In genomic region chr9:127920794-127921193, GRCh38 we compare ENCODE assay signal across 11 cellular contexts. TPM values are rescaled to one million over a fixed set of nuclear protein-coding genes. Genes with fewer than 3 reads are reported as not detected.
DNase-seq lines count a peak whose midpoint lies in the region; ATAC-seq and TF ChIP-seq lines count a peak whose summit lies in the region.
"Had no signal": no experiment of that assay in that cellular context is flagged by ENCODE, and none has a peak within 500 bp of the region (broad histone marks: within the 10 kb centered on the region; RNA-seq: fewer than 3 reads in every experiment).

No MANE protein-coding gene starts in this region.

- H2BK5ac ChIP-seq in neuronal stem cell (ENCODE audit: low read length): no peak overlapping the region

- no peaks in the 10 kb centered on the region for H3K9me3 Mint-ChIP-seq in activated naive CD4-positive, alpha-beta T cell treated with anti-CD3 and anti-CD28 coated beads, Interleukin-2, amount 50 U/mL, for 24 hours
- H3K9me3 Mint-ChIP-seq: effector memory CD8-positive, alpha-beta T cell had no signal

- H3K4me3 ChIP-seq in neuronal stem cell (ENCODE audit: low read length in 2 of 2) (no peak overlapping the region), heart right ventricle (no peak overlapping the region)

- no peak overlapping the region for H3K14ac ChIP-seq in neuronal stem cell (ENCODE audit: low read length)

- H3K27me3 Mint-ChIP-seq in activated naive CD4-positive, alpha-beta T cell treated with anti-CD3 and anti-CD28 coated beads, Interleukin-2, amount 50 U/mL, for 24 hours: peaks cover 2% of the 10 kb centered on the region

- peaks cover 38% of the 10 kb centered on the region for H3K4me1 Mint-ChIP-seq in activated naive CD4-positive, alpha-beta T cell treated with anti-CD3 and anti-CD28 coated beads, Interleukin-2, amount 50 U/mL, for 24 hours

- no peak overlapping the region for H2BK15ac ChIP-seq in neuronal stem cell (ENCODE audit: low read length)

- no peak overlapping the region for H4K8ac ChIP-seq in neuronal stem cell (ENCODE audit: low read depth, low read length)

- no peak overlapping the region for H3K4me3 Mint-ChIP-seq in activated naive CD4-positive, alpha-beta T cell treated with anti-CD3 and anti-CD28 coated beads, Interleukin-2, amount 50 U/mL, for 24 hours

- H3K79me1 ChIP-seq in neuronal stem cell (ENCODE audit: low read depth, low read length): no peaks in the 10 kb centered on the region

- H2BK120ac ChIP-seq in neuronal stem cell (ENCODE audit: low read depth, low read length): no peak overlapping the region

- intact Hi-C loops in heart right ventricle (cut with DNase I): loop anchor here (1.0 to 10.0 kb wide), 16 partner anchors 43 to 706 kb away; partner anchors contain the start of genes TOR2A (in 8 of the 10), CDK9 (in 2 of the 10) and AK1 (in 1 of the 10)

- H3K4me2 ChIP-seq in neuronal stem cell (ENCODE audit: insufficient read depth, low read length, poor library complexity, severe bottlenecking): no peak overlapping the region

- TF ChIP-seq CTCF in RWPE1 (conservative IDR thresholded peaks at IDR 0.05; ENCODE audit: low read depth): no peak
- no peak for TF ChIP-seq CTCF in heart right ventricle (IDR thresholded peaks at IDR 0.05)

- POLR2A ChIA-PET in RWPE1 (lab: Yijun Ruan, JAX; ENCODE audit: low non-redundant PET): no interaction called here

- ATAC-seq in heart right ventricle (no peak), HG03159 (IDR thresholded peaks at IDR 0.05; ENCODE audit: unreplicated experiment) (no peak)

- H3K27me3 ChIP-seq in neuronal stem cell (ENCODE audit: control insufficient read depth in 3 of 3, insufficient read depth in 3 of 3, low read depth in 1 of 3, low read length in 3 of 3) (peaks cover 0 to 37% (median 19%) of the 10 kb centered on the region in 3 experiments), heart right ventricle (peaks cover 0 to 32% (median 9%) of the 10 kb centered on the region in 7 donors)

- H3K27ac ChIP-seq in RWPE1 (peak overlapping the region; percentile 97), neuronal stem cell (replicated peaks; ENCODE audit: low read length) (no peak overlapping the region), heart right ventricle (no peak overlapping the region)
- H3K27ac ChIP-seq: left ventricle myocardium inferior, neutrophil had no signal

- no CpG with 5 or more reads among the region's 7 CpGs for WGBS in neuronal stem cell (ENCODE audit: extremely low coverage in 2 of 2, insufficient read length in 2 of 2, insufficient replicate concordance in 1 of 2), 2 donors
- 88 to 94% methylated on average over 7 of the region's 7 CpGs for WGBS in heart right ventricle, 2 donors

- H2AK5ac ChIP-seq in neuronal stem cell (ENCODE audit: low read depth, low read length): peak overlapping the region; percentile 37

- peak overlapping the region; percentile 9 for H3K27ac Mint-ChIP-seq in activated naive CD4-positive, alpha-beta T cell treated with anti-CD3 and anti-CD28 coated beads, Interleukin-2, amount 50 U/mL, for 24 hours

- H3K4ac ChIP-seq in neuronal stem cell (ENCODE audit: low read length): no peak overlapping the region

- CTCF ChIA-PET in RWPE1 (lab: Yijun Ruan, JAX): interaction anchor here (0.5 to 3.1 kb wide), 21 partner anchors 10 to 955 kb away, joined by 3 to 15 read pairs (median 3); partner anchors contain the start of genes PIP5KL1 and TOR2A

- no peaks in the 10 kb centered on the region for H3K36me3 ChIP-seq in neuronal stem cell (replicated peaks in 1 of 2; ENCODE audit: control insufficient read depth in 2 of 2, insufficient read depth in 2 of 2, low read length in 2 of 2)
- H3K36me3 ChIP-seq in heart right ventricle: no peaks in the 10 kb centered on the region
- H3K36me3 ChIP-seq: left ventricle myocardium inferior, neutrophil had no signal

- peak overlapping the region; percentile 0 for H3K23ac ChIP-seq in neuronal stem cell (ENCODE audit: low read depth, low read length, poor library complexity)

- H3K18ac ChIP-seq in neuronal stem cell (ENCODE audit: low read length): peak overlapping the region; percentile 35

- no peaks in the 10 kb centered on the region for H3K9me3 ChIP-seq in neuronal stem cell (replicated peaks in 1 of 2; ENCODE audit: control insufficient read depth in 2 of 2, insufficient read depth in 1 of 2, low read depth in 1 of 2, low read length in 2 of 2)
- H3K9me3 ChIP-seq in heart right ventricle: no peaks in the 10 kb centered on the region
- H3K9me3 ChIP-seq: left ventricle myocardium inferior, neutrophil had no signal

- peaks cover 6 to 12% of the 10 kb centered on the region in 2 donors for H3K4me1 ChIP-seq in neuronal stem cell (ENCODE audit: control insufficient read depth in 2 of 2, insufficient read depth in 1 of 2, low read depth in 1 of 2, low read length in 2 of 2)
- H3K4me1 ChIP-seq in heart right ventricle: peaks cover 8 to 54% (median 41%) of the 10 kb centered on the region in 9 donors

- DNase-seq in activated naive CD4-positive, alpha-beta T cell treated with Interleukin-2 at 50 U/mL for 16 hours: no peak
- DNase-seq in RWPE1 (ENCODE audit: low spot score) (no peak), neuronal stem cell (ENCODE audit: low spot score) (no peak), heart right ventricle (no peak)
- DNase-seq: DMS 273 treated with DMSO at 0.1 percent for 48 hours, NCI-H1048 had no signal

- no peak overlapping the region for H4K91ac ChIP-seq in neuronal stem cell (ENCODE audit: low read depth, low read length, poor library complexity)

- H2BK12ac ChIP-seq in neuronal stem cell (ENCODE audit: low read length): no peak overlapping the region

- no peak overlapping the region for H2AFZ ChIP-seq in neuronal stem cell (ENCODE audit: low read length)

- H3K36me3 Mint-ChIP-seq in activated naive CD4-positive, alpha-beta T cell treated with anti-CD3 and anti-CD28 coated beads, Interleukin-2, amount 50 U/mL, for 24 hours: no peaks in the 10 kb centered on the region

- H3K9ac ChIP-seq in neuronal stem cell (ENCODE audit: low read depth, low read length, poor library complexity): no peak overlapping the region

RNA-seq across cellular contexts. Expression of gene ST6GALNAC4, which starts 4.0 kb away (rescaled TPM):
- polyA plus RNA-seq in neuronal stem cell (2013, experiment 1 of 2): 11.3 TPM
- polyA plus RNA-seq in neuronal stem cell (2013, experiment 2 of 2): 12.7 TPM
- total RNA-seq in heart right ventricle: 10 to 100 TPM; 23.2 to 52.9 (median 33.9) TPM
- polyA plus RNA-seq in heart right ventricle: 10 to 100 TPM; 10.8 to 48.6 TPM

RNA-seq across cellular contexts. Expression of gene PIP5KL1, which starts 9.8 kb away (rescaled TPM):
- polyA plus RNA-seq in neuronal stem cell (2013, experiment 1 of 2): 2.4 TPM
- 2.5 TPM for polyA plus RNA-seq in neuronal stem cell (2013, experiment 2 of 2)
- total RNA-seq in heart right ventricle: under 1 TPM in 7 of 10 donors, not detected in 3; 0.25 to 0.59 (median 0.47) TPM
- under 1 TPM in 1 of 2 donors, not detected in 1; 0.28 TPM for polyA plus RNA-seq in heart right ventricle

RNA-seq across cellular contexts. Expression of gene DPM2, which starts 16.9 kb away (rescaled TPM):
- polyA plus RNA-seq in neuronal stem cell (2013, experiment 1 of 2): 27.5 TPM
- 25.3 TPM for polyA plus RNA-seq in neuronal stem cell (2013, experiment 2 of 2)
- total RNA-seq in heart right ventricle: 10 to 100 TPM in 8 of 10 donors, 1 to 10 TPM in 2; 7.2 to 15.4 (median 12.3) TPM
- 10 to 100 TPM; 16.7 to 31.1 TPM for polyA plus RNA-seq in heart right ventricle

RNA-seq across cellular contexts. Expression of gene ST6GALNAC6, which starts 21.4 kb away (rescaled TPM):
- 31.0 TPM for polyA plus RNA-seq in neuronal stem cell (2013, experiment 1 of 2)
- 30.5 TPM for polyA plus RNA-seq in neuronal stem cell (2013, experiment 2 of 2)
- 10 to 100 TPM; 32.8 to 52.0 (median 44.7) TPM for total RNA-seq in heart right ventricle
- polyA plus RNA-seq in heart right ventricle: 10 to 100 TPM; 33.0 to 40.5 TPM

RNA-seq across cellular contexts. Expression of gene AK1, which starts 43.3 kb away (rescaled TPM):
- 36.1 TPM for polyA plus RNA-seq in neuronal stem cell (2013, experiment 1 of 2)
- 36.6 TPM for polyA plus RNA-seq in neuronal stem cell (2013, experiment 2 of 2)
- 100 to 1,000 TPM; 553 to 918 (median 731) TPM for total RNA-seq in heart right ventricle
- polyA plus RNA-seq in heart right ventricle: 1,000 to 10,000 TPM in 1 of 2 donors, 100 to 1,000 TPM in 1; 500 to 1,050 TPM
